In the genomic region with DNA sequence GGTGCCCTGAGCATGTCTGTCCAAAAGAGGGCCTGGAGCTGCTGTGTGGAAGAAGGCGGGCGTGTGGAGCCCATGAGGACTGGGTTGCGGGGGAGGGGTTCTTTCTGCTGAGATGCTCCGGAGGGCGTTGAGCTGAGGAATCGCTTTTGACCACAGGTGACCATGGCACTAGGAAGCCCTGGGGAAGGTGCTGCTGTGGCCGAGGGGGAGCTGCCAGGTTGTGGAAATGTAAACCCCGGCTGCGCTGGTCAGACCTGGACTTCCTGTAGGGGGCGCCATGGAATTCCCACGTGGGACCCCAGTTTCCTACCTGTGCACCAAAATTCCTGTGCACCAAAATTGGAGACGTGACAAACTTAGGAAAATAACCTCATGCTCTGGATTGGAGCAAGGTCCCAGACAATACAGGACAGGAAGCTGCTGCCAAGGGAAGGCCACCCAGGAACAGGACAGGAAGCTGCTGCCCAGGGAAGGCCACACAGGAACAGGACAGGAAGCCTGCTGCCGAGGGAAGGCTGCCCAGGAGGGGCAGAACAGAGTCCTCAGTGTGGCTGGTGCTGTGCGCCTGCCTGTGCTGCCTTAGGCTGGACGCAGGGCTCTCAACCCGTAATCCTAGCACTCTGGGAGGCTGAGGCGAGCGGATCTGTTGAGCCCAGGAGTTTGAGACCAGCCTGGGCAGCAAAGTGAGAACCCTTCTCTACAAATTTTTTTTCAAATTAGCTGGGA, we compare ENCODE assay signal across 11 cellular contexts. TPM values are rescaled to one million over a fixed set of nuclear protein-coding genes. Genes with fewer than 3 reads are reported as not detected.
A peak's percentile ranks its signal among the peaks of the same experiment; 100 is the strongest.
DNase-seq lines count a peak whose midpoint lies in the region; ATAC-seq and TF ChIP-seq lines count a peak whose summit lies in the region.
"Had no signal": no experiment of that assay in that cellular context is flagged by ENCODE, and none has a peak within 500 bp of the region (broad histone marks: within the 10 kb centered on the region; RNA-seq: fewer than 3 reads in every experiment).

No MANE protein-coding gene starts in this region.

- H3K27ac ChIP-seq in SU-DHL-6 (ENCODE audit: low read depth, low read length) = no peak overlapping the region
- H3K27ac ChIP-seq: uterus had no signal

- H3K36me3 ChIP-seq in SU-DHL-6 (ENCODE audit: low read length) = peaks cover 4% of the 10 kb centered on the region; the same call in 1 of the 2 replicates
- H3K36me3 ChIP-seq: uterus had no signal

- H3K9me3 Mint-ChIP-seq in activated naive CD4-positive, alpha-beta T cell treated with anti-CD3 and anti-CD28 coated beads, Interleukin-2, amount 50 U/mL, for 72 hours = no peaks in the 10 kb centered on the region
- H3K9me3 Mint-ChIP-seq: CD4-positive, alpha-beta T cell had no signal

- peak; percentile 21 for DNase-seq in activated naive CD4-positive, alpha-beta T cell treated with Interleukin-2 at 50 U/mL for 16 hours
- DNase-seq in activated naive CD4-positive, alpha-beta T cell treated with anti-CD3 and anti-CD28 coated beads, Interleukin-2, amount 50 U/mL, for 72 hours (ENCODE audit: low spot score in 2 of 2) = no peak
- DNase-seq in foreskin fibroblast (no peak), MV-4-11 (lab: John Stamatoyannopoulos, UW) (no peak), DMS 273 (lab: John Stamatoyannopoulos, UW; ENCODE audit: unreplicated experiment) (no peak), ecto neural progenitor cell (ENCODE audit: low spot score) (no peak)
- DNase-seq in stimulated activated CD8-positive, alpha-beta memory T cell treated with anti-CD3 and anti-CD28 coated beads, Interleukin-4, amount 100 ng/mL, for 24 hours (ENCODE audit: low read depth) = peak; percentile 25
- DNase-seq: midbrain, uterus had no signal

- ATAC-seq in activated naive CD4-positive, alpha-beta T cell treated with anti-CD3 and anti-CD28 coated beads, Interleukin-2, amount 50 U/mL, for 72 hours = no peak

- H3K4me3 ChIP-seq in SU-DHL-6 (ENCODE audit: insufficient read depth, low read length, poor library complexity, severe bottlenecking) = no peak overlapping the region
- H3K4me3 ChIP-seq in foreskin fibroblast (ENCODE audit: low read depth in 1 of 2, low read length in 2 of 2) = no peak overlapping the region
- H3K4me3 ChIP-seq: uterus had no signal

- no peak overlapping the region for H3K9ac ChIP-seq in SU-DHL-6 (ENCODE audit: low read length)

- TF ChIP-seq CTCF in SU-DHL-6 (IDR thresholded peaks at IDR 0.05; ENCODE audit: insufficient read depth, low read length, poor library complexity, severe bottlenecking) (peak; percentile 28), foreskin fibroblast (IDR thresholded peaks at IDR 0.05; ENCODE audit: low read depth, low read length) (peak; percentile 16)

- no peak overlapping the region for H2AFZ ChIP-seq in SU-DHL-6 (ENCODE audit: low read depth, low read length, severe bottlenecking)

- H3F3A ChIP-seq in SU-DHL-6 (ENCODE audit: insufficient read depth) = no peaks in the 10 kb centered on the region

- H3K4me2 ChIP-seq in SU-DHL-6 (ENCODE audit: low read depth, low read length, poor library complexity, severe bottlenecking) = no peak overlapping the region

- no peaks in the 10 kb centered on the region for H3K9me3 ChIP-seq in SU-DHL-6 (ENCODE audit: insufficient read depth, low read length)
- H3K9me3 ChIP-seq: uterus had no signal

- H3K9me2 ChIP-seq in SU-DHL-6 (replicated peaks; ENCODE audit: insufficient read depth, low read length) = no peaks in the 10 kb centered on the region

- no peaks in the 10 kb centered on the region for H3K27me3 ChIP-seq in SU-DHL-6 (ENCODE audit: low read length)
- H3K27me3 ChIP-seq: uterus had no signal

- peak overlapping the region in 1 of 2 donors; percentile 88 for H3K27ac Mint-ChIP-seq in activated naive CD4-positive, alpha-beta T cell treated with anti-CD3 and anti-CD28 coated beads, Interleukin-2, amount 50 U/mL, for 72 hours
- H3K27ac Mint-ChIP-seq: CD4-positive, alpha-beta T cell had no signal

- no peaks in the 10 kb centered on the region for H4K20me1 ChIP-seq in SU-DHL-6 (ENCODE audit: low read depth, low read length)

- H3K79me2 ChIP-seq in SU-DHL-6 (ENCODE audit: insufficient read depth, low read length) = no peaks in the 10 kb centered on the region

- peaks cover 4 to 17% of the 10 kb centered on the region in 2 donors for H3K36me3 Mint-ChIP-seq in activated naive CD4-positive, alpha-beta T cell treated with anti-CD3 and anti-CD28 coated beads, Interleukin-2, amount 50 U/mL, for 72 hours

RNA-seq across cellular contexts. Expression of a gene that starts 28.4 kb away (rescaled TPM):
- total RNA-seq in activated naive CD4-positive, alpha-beta T cell treated with anti-CD3 and anti-CD28 coated beads, Interleukin-2, amount 50 U/mL, for 72 hours = 10 to 100 TPM; 19.1 to 23.8 TPM

RNA-seq across cellular contexts. Expression of a gene that starts 29.0 kb away (rescaled TPM):
- total RNA-seq in activated naive CD4-positive, alpha-beta T cell treated with anti-CD3 and anti-CD28 coated beads, Interleukin-2, amount 50 U/mL, for 72 hours = 10 to 100 TPM; 42.8 to 50.1 TPM

Comparison
In these comparisons a context has a peak if more than half of its experiments do, and no peak if none do; other contexts are left out.
1. DNase-seq: peak in activated naive CD4-positive, alpha-beta T cell treated with Interleukin-2 at 50 U/mL for 16 hours (single experiment) and stimulated activated CD8-positive, alpha-beta memory T cell treated with anti-CD3 and anti-CD28 coated beads, Interleukin-4, amount 100 ng/mL, for 24 hours (single experiment); none in activated naive CD4-positive, alpha-beta T cell treated with anti-CD3 and anti-CD28 coated beads, Interleukin-2, amount 50 U/mL, for 72 hours (0 of 2), foreskin fibroblast (0 of 2), MV-4-11 (single experiment), DMS 273 (single experiment) and ecto neural progenitor cell (single experiment).